ENCODE assay signal across 19 cellular contexts in genomic region chr12:80710727-80711066, GRCh38. TPM values are rescaled to one million over a fixed set of nuclear protein-coding genes. Genes with fewer than 3 reads are reported as not detected.
DNase-seq lines count a peak whose midpoint lies in the region; ATAC-seq and TF ChIP-seq lines count a peak whose summit lies in the region.
"Had no signal": no experiment of that assay in that cellular context is flagged by ENCODE, and none has a peak within 500 bp of the region (broad histone marks: within the 10 kb centered on the region; RNA-seq: fewer than 3 reads in every experiment).

No MANE protein-coding gene starts in this region.

- H3K27me3 ChIP-seq in H9 (ENCODE audit: insufficient read depth, low read length) (peaks cover 67% of the 10 kb centered on the region), osteoblast (ENCODE audit: insufficient read depth, low read length) (peaks cover 17% of the 10 kb centered on the region), mesendoderm (ENCODE audit: insufficient read depth, low read length, poor library complexity) (peaks cover 18% of the 10 kb centered on the region)
- H3K27me3 ChIP-seq: brain microvascular endothelial cell, Peyer's patch, testis had no signal

- no peak overlapping the region for H2BK15ac ChIP-seq in H9 (ENCODE audit: low read depth, low read length)
- no peak overlapping the region for H2BK15ac ChIP-seq in mesendoderm (replicated peaks; ENCODE audit: low read depth)

- DNase-seq in H9 (no peak), osteoblast (ENCODE audit: insufficient read length, low spot score, missing footprints) (no peak), RPMI8226 (no peak), superior temporal gyrus (ENCODE audit: extremely low spot score) (no peak), mesendoderm (no peak)
- DNase-seq in activated naive CD8-positive, alpha-beta T cell treated with anti-CD3 and anti-CD28 coated beads for 36 hours: no peak
- DNase-seq: activated B cell treated with CpG ODN at 0.5 μM for 24 hours; activated naive CD4-positive, alpha-beta T cell treated with Interleukin-2 at 50 U/mL for 16 hours; brain microvascular endothelial cell; DMS79; natural killer cell; NCI-H2081; Peyer's patch; SW 1271 had no signal

- H3K56ac ChIP-seq in H9 (ENCODE audit: insufficient read length, low read depth, low read length): no peak overlapping the region
- H3K56ac ChIP-seq in mesendoderm (ENCODE audit: low read length): no peak overlapping the region

- H4K8ac ChIP-seq in H9 (replicated peaks; ENCODE audit: insufficient read length, low read depth, low read length) (no peak overlapping the region), mesendoderm (ENCODE audit: low read depth, low read length) (no peak overlapping the region)

- H3K4ac ChIP-seq in H9 (ENCODE audit: low read depth, low read length) (no peak overlapping the region), mesendoderm (ENCODE audit: low read depth, low read length) (no peak overlapping the region)

- H2AFZ ChIP-seq in H9 (ENCODE audit: low read length) (no peak overlapping the region), osteoblast (ENCODE audit: low read length) (no peak overlapping the region)

- H3K4me3 ChIP-seq in osteoblast (ENCODE audit: insufficient read depth, low read length) (no peak overlapping the region), mesendoderm (ENCODE audit: low read length) (no peak overlapping the region)
- H3K4me3 ChIP-seq: Peyer's patch had no signal

- no peak overlapping the region for H4K91ac ChIP-seq in H9 (ENCODE audit: insufficient read length, low read depth, low read length)

- peak; percentile 41 for ATAC-seq in GM19035 (IDR thresholded peaks at IDR 0.05; ENCODE audit: unreplicated experiment)
- ATAC-seq in HG03442 (IDR thresholded peaks at IDR 0.05; ENCODE audit: unreplicated experiment): peak; percentile 16
- ATAC-seq: natural killer cell had no signal

- peaks cover 69 to 71% of the 10 kb centered on the region in 2 experiments for H3K4me1 Mint-ChIP-seq in H9
- no peaks in the 10 kb centered on the region for H3K4me1 Mint-ChIP-seq in activated naive CD8-positive, alpha-beta T cell treated with anti-CD3 and anti-CD28 coated beads for 36 hours
- H3K4me1 Mint-ChIP-seq: natural killer cell had no signal

- H3K79me2 ChIP-seq in H9 (ENCODE audit: insufficient read depth, low read length) (no peaks in the 10 kb centered on the region), osteoblast (ENCODE audit: insufficient read depth, low read length) (no peaks in the 10 kb centered on the region), mesendoderm (ENCODE audit: control insufficient read depth, insufficient read depth, low read length) (no peaks in the 10 kb centered on the region)

- H3K18ac ChIP-seq in H9 (ENCODE audit: insufficient read length, low read depth, low read length) (no peak overlapping the region), mesendoderm (ENCODE audit: low read length) (no peak overlapping the region)

- H3K27ac Mint-ChIP-seq in H9: no peak overlapping the region
- no peak overlapping the region for H3K27ac Mint-ChIP-seq in activated naive CD8-positive, alpha-beta T cell treated with anti-CD3 and anti-CD28 coated beads for 36 hours
- H3K27ac Mint-ChIP-seq: activated B cell treated with CpG ODN at 0.5 μM for 24 hours, natural killer cell had no signal

- no peak overlapping the region for H3K4me3 Mint-ChIP-seq in H9
- H3K4me3 Mint-ChIP-seq in activated naive CD8-positive, alpha-beta T cell treated with anti-CD3 and anti-CD28 coated beads for 36 hours: no peak overlapping the region
- H3K4me3 Mint-ChIP-seq: activated B cell treated with CpG ODN at 0.5 μM for 24 hours, natural killer cell had no signal

- no peak overlapping the region for H3T11ph ChIP-seq in H9 (ENCODE audit: low read length)

- H3K4me2 ChIP-seq in H9 (ENCODE audit: insufficient read depth, insufficient read length, low read length) (peak overlapping the region; percentile 82), osteoblast (ENCODE audit: insufficient read depth, low read length) (peak overlapping the region; percentile 7), mesendoderm (ENCODE audit: low read length) (no peak overlapping the region)

- no peaks in the 10 kb centered on the region for H4K20me1 ChIP-seq in H9 (ENCODE audit: control insufficient read depth, insufficient read depth, insufficient read length)
- H4K20me1 ChIP-seq in osteoblast (ENCODE audit: insufficient read depth, low read length): no peaks in the 10 kb centered on the region

- H3K14ac ChIP-seq in H9 (ENCODE audit: insufficient read depth, low read length): no peak overlapping the region

- H3K79me1 ChIP-seq in H9 (ENCODE audit: insufficient read depth, low read depth, low read length, poor library complexity, severe bottlenecking) (no peaks in the 10 kb centered on the region), mesendoderm (ENCODE audit: low read length) (no peaks in the 10 kb centered on the region)

- H2BK20ac ChIP-seq in H9 (ENCODE audit: low read depth, low read length, poor library complexity, severe bottlenecking): no peak overlapping the region

- H3K9ac ChIP-seq in H9 (ENCODE audit: extremely low read depth, insufficient read length, low read length): no peak overlapping the region
- no peak overlapping the region for H3K9ac ChIP-seq in mesendoderm (ENCODE audit: low read length)

- no peak overlapping the region for H2BK12ac ChIP-seq in H9 (ENCODE audit: insufficient read length, low read depth, low read length)

- H2BK5ac ChIP-seq in H9 (ENCODE audit: insufficient read length, low read length) (no peak overlapping the region), mesendoderm (ENCODE audit: low read length) (no peak overlapping the region)

- peaks cover 86% of the 10 kb centered on the region for H3K27me3 Mint-ChIP-seq in H9 (ENCODE audit: low read depth)
- peaks cover 78% of the 10 kb centered on the region for H3K27me3 Mint-ChIP-seq in activated naive CD8-positive, alpha-beta T cell treated with anti-CD3 and anti-CD28 coated beads for 36 hours

- no peaks in the 10 kb centered on the region for H3K9me3 ChIP-seq in H9 (ENCODE audit: control insufficient read depth, low read depth, low read length)
- H3K9me3 ChIP-seq in osteoblast (ENCODE audit: low read depth, low read length): no peaks in the 10 kb centered on the region
- H3K9me3 ChIP-seq: testis had no signal

- peaks cover 12% of the 10 kb centered on the region for H3K4me1 ChIP-seq in H9 (ENCODE audit: insufficient read depth, low read length)
- H3K4me1 ChIP-seq in osteoblast (ENCODE audit: insufficient read depth, low read length): peaks cover 6% of the 10 kb centered on the region
- peaks cover 3% of the 10 kb centered on the region for H3K4me1 ChIP-seq in mesendoderm (ENCODE audit: control insufficient read depth, low read depth, low read length)
- H3K4me1 ChIP-seq: Peyer's patch, testis had no signal

- no peaks in the 10 kb centered on the region; a peak in 1 of 5 replicates for H3K9me3 Mint-ChIP-seq in H9
- H3K9me3 Mint-ChIP-seq in activated naive CD8-positive, alpha-beta T cell treated with anti-CD3 and anti-CD28 coated beads for 36 hours: peaks cover under 1% of the 10 kb centered on the region
- H3K9me3 Mint-ChIP-seq: activated B cell treated with CpG ODN at 0.5 μM for 24 hours had no signal

- H2AK5ac ChIP-seq in H9 (ENCODE audit: insufficient read length, low read length): no peak overlapping the region
- no peak overlapping the region for H2AK5ac ChIP-seq in mesendoderm (ENCODE audit: low read length)

- no peaks in the 10 kb centered on the region for H3K36me3 Mint-ChIP-seq in H9 (ENCODE audit: insufficient read depth in 1 of 3, low read depth in 3 of 3)
- no peaks in the 10 kb centered on the region for H3K36me3 Mint-ChIP-seq in activated naive CD8-positive, alpha-beta T cell treated with anti-CD3 and anti-CD28 coated beads for 36 hours

- H4K5ac ChIP-seq in H9 (ENCODE audit: insufficient read length, low read depth, low read length) (no peak overlapping the region), mesendoderm (ENCODE audit: low read length) (no peak overlapping the region)

- peaks cover 22% of the 10 kb centered on the region for H3K23me2 ChIP-seq in H9 (ENCODE audit: insufficient read length, low read depth, low read length, poor library complexity, severe bottlenecking)

- H3K36me3 ChIP-seq in osteoblast (ENCODE audit: insufficient read depth, low read length) (no peaks in the 10 kb centered on the region), mesendoderm (ENCODE audit: control insufficient read depth, insufficient read depth, low read length) (no peaks in the 10 kb centered on the region)
- H3K36me3 ChIP-seq: brain microvascular endothelial cell, Peyer's patch had no signal

- no peak overlapping the region for H3K23ac ChIP-seq in H9 (ENCODE audit: insufficient read length, low read depth, low read length)
- no peak overlapping the region for H3K23ac ChIP-seq in mesendoderm (ENCODE audit: low read length)

- TF ChIP-seq CTCF in H9 (conservative IDR thresholded peaks at IDR 0.05) (peak; percentile 7; the same call in 1 of the 3 replicates), osteoblast (IDR thresholded peaks at IDR 0.05; ENCODE audit: extremely low read depth, low read depth, low read length) (no peak)

- H2BK120ac ChIP-seq in H9 (ENCODE audit: low read depth, low read length, poor library complexity, severe bottlenecking) (no peak overlapping the region), mesendoderm (ENCODE audit: low read depth, low read length) (no peak overlapping the region)

- H3K27ac ChIP-seq in H9 (ENCODE audit: insufficient read length, low read depth, low read length) (no peak overlapping the region), osteoblast (ENCODE audit: low read depth, low read length) (no peak overlapping the region), mesendoderm (ENCODE audit: low read depth, low read length) (no peak overlapping the region)
- H3K27ac ChIP-seq: brain microvascular endothelial cell, Peyer's patch, testis had no signal

RNA-seq across cellular contexts. Expression of gene MYF6, which starts 3.3 kb away (rescaled TPM):
- not detected in 2 replicates for total RNA-seq in H9 (2021)
- total RNA-seq in osteoblast: not detected in 2 replicates
- total RNA-seq in activated naive CD8-positive, alpha-beta T cell treated with anti-CD3 and anti-CD28 coated beads for 36 hours: not detected
- 0.08 TPM for polyA plus RNA-seq in mesendoderm (2013, experiment 1 of 2)
- 0.07 TPM for polyA plus RNA-seq in mesendoderm (2013, experiment 2 of 2)
- total RNA-seq: activated B cell treated with CpG ODN at 0.5 μM for 24 hours, liver, natural killer cell, Peyer's patch, testis had no signal

RNA-seq across cellular contexts. Expression of gene MYF5, which starts 6.0 kb away (rescaled TPM):
- total RNA-seq in H9 (2021): not detected in 2 replicates
- not detected in 2 replicates for total RNA-seq in osteoblast
- not detected for total RNA-seq in activated naive CD8-positive, alpha-beta T cell treated with anti-CD3 and anti-CD28 coated beads for 36 hours
- polyA plus RNA-seq in mesendoderm (2013, experiment 1 of 2): 0.04 TPM
- 0.08 TPM for polyA plus RNA-seq in mesendoderm (2013, experiment 2 of 2)
- total RNA-seq: activated B cell treated with CpG ODN at 0.5 μM for 24 hours, liver, natural killer cell, Peyer's patch, testis had no signal
- polyA plus RNA-seq: BJ, liver had no signal
